8 cellular contexts compared by ENCODE assay signal in the genomic region with DNA sequence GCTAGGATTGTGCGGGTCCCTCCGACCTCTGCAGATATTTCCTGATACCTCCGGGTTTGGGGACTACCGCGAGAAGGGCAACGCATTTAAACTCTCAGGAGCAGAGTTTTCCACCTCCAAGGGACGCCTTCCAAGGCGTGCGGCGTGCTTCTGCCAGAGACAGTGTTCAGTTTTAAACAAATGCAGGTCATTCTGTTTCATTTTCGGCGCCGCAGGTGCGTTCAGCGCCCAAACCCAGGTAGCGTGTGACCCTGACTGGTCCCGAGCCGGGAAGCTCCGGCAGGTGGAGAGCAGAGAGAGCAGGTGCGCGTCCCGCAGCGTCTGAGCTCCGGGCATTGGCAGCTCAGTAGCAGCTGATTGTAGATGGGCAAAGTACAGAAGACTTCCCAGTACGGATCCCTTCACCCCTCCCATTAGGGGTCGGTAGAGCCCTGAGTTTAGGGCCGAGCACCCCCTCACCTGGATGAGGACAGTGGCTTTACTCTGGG. TPM values are rescaled to one million over a fixed set of nuclear protein-coding genes. Genes with fewer than 3 reads are reported as not detected.
DNase-seq lines count a peak whose midpoint lies in the region; ATAC-seq and TF ChIP-seq lines count a peak whose summit lies in the region.

No MANE protein-coding gene starts in this region.

- WGBS in hepatocyte (ENCODE audit: low lambda C conversion rate, missing lambda C conversion rate), result 4% methylated on average over 27 of the region's 27 CpGs

- TF ChIP-seq CTCF in HFFc6 (IDR thresholded peaks at IDR 0.05), result no peak
- no peak for TF ChIP-seq CTCF in VCaP (conservative IDR thresholded peaks at IDR 0.05)
- no peak for TF ChIP-seq CTCF in hepatocyte (IDR thresholded peaks at IDR 0.05; ENCODE audit: poor library complexity)

- H3K4me1 ChIP-seq in hepatocyte (ENCODE audit: insufficient read depth), result peaks cover 28% of the 10 kb centered on the region

- peaks cover 25% of the 10 kb centered on the region for H3K4me1 Mint-ChIP-seq in HFFc6 (ENCODE audit: low read depth)

- H3K4me2 ChIP-seq in hepatocyte, result peak overlapping the region; percentile 97

- no peaks in the 10 kb centered on the region for H3K9me2 ChIP-seq in hepatocyte (replicated peaks; ENCODE audit: insufficient read depth)

- peaks cover 60% of the 10 kb centered on the region for H3K27me3 Mint-ChIP-seq in HFFc6 (ENCODE audit: insufficient read depth)

- H3K4me3 Mint-ChIP-seq in HFFc6, result peak overlapping the region; percentile 78

- H3K36me3 Mint-ChIP-seq in HFFc6 (ENCODE audit: low read depth), result no peaks in the 10 kb centered on the region; the same call in 1 of the 2 replicates

- H2AFZ ChIP-seq in hepatocyte, result peak overlapping the region; percentile 66

- H3K4me3 ChIP-seq in hepatocyte (peak overlapping the region; percentile 58), skeletal muscle cell (ENCODE audit: low read depth, low read length) (peak overlapping the region; percentile 7)

- H3K27ac ChIP-seq in VCaP, result peak overlapping the region; percentile 31
- no peak overlapping the region for H3K27ac ChIP-seq in hepatocyte

- no peak overlapping the region for H3K27ac Mint-ChIP-seq in HFFc6

- H3K9me3 Mint-ChIP-seq in HFFc6, result no peaks in the 10 kb centered on the region

- H3K9me3 ChIP-seq in hepatocyte (ENCODE audit: low read depth), result no peaks in the 10 kb centered on the region

- no peaks in the 10 kb centered on the region for H3K79me2 ChIP-seq in hepatocyte

- H3K27me3 ChIP-seq in hepatocyte, result peaks cover 93% of the 10 kb centered on the region

- ATAC-seq in GM18868 (IDR thresholded peaks at IDR 0.05; ENCODE audit: unreplicated experiment), result no peak
- ATAC-seq in GM21619 (IDR thresholded peaks at IDR 0.05; ENCODE audit: unreplicated experiment), result no peak
- ATAC-seq in GM18517 (IDR thresholded peaks at IDR 0.05; ENCODE audit: unreplicated experiment), result no peak

- DNase-seq in HFFc6 (no peak), hepatocyte (ENCODE audit: low spot score) (no peak), skeletal muscle cell (ENCODE audit: low read depth) (no peak)
- DNase-seq in stimulated activated CD4-positive, alpha-beta T cell treated with anti-CD3 and anti-CD28 coated beads, Interleukin-12 subunit alpha, Interleukin-12 subunit beta, amount 100 ng/mL, for 4 hours, result no peak

- no peaks in the 10 kb centered on the region for H3K36me3 ChIP-seq in hepatocyte (replicated peaks; ENCODE audit: insufficient read depth, low read depth)

- H4K20me1 ChIP-seq in hepatocyte (ENCODE audit: insufficient read depth, poor library complexity, severe bottlenecking), result no peaks in the 10 kb centered on the region

RNA-seq across cellular contexts. Expression of gene CYP26A1, which starts 1.4 kb away (rescaled TPM):
- total RNA-seq in HFFc6 (2021; fragmentation: NEBNext Ultra II Directional; extraction: Animal tissue kit (Norgen Biotek cat#: 25700)), result not detected
- total RNA-seq in hepatocyte, result 0.40 and 0.80 TPM in 2 replicates
- polyA plus RNA-seq in hepatocyte, result 0.69 TPM in 1 of 2 replicates, not detected in the other

RNA-seq across cellular contexts. Expression of gene CYP26C1, which starts 11.7 kb away (rescaled TPM):
- total RNA-seq in HFFc6 (2021; fragmentation: NEBNext Ultra II Directional; extraction: Animal tissue kit (Norgen Biotek cat#: 25700)), result under 1 TPM in 5 of 6 experiments, not detected in 1; 0.05 to 0.22 (median 0.13) TPM
- not detected in 2 replicates for total RNA-seq in hepatocyte
- 0.06 and 0.18 TPM in 2 replicates for polyA plus RNA-seq in hepatocyte
